1 cellular context compared by ENCODE assay signal in genomic region chr19:55147408-55148251, GRCh38.
TF ChIP-seq lines count a peak whose summit lies in the region.

No MANE protein-coding gene starts in this region.

TF ChIP-seq in HepG2, 621 proteins besides CTCF, POLR2A, EP300 and RAD21:
- TF ChIP-seq MLX (CRISPR knock-in tag; IDR thresholded peaks at IDR 0.05), result no peak
- peak; percentile 95 for TF ChIP-seq ZSCAN22 (CRISPR knock-in tag; IDR thresholded peaks at IDR 0.05)
